ENCODE assay signal across 12 cellular contexts in genomic region chr1:180002437-180002836, GRCh38.
"Had no signal": no experiment of that assay in that cellular context is flagged by ENCODE, and none has a peak within 500 bp of the region (broad histone marks: within the 10 kb centered on the region; RNA-seq: fewer than 3 reads in every experiment).

No MANE protein-coding gene starts in this region.

- H3K27me3 Mint-ChIP-seq: activated CD4-positive, alpha-beta memory T cell treated with anti-CD3 and anti-CD28 coated beads for 36 hours; type B pancreatic cell had no signal

- H3K9me3 Mint-ChIP-seq: natural killer cell, type B pancreatic cell had no signal

- H3K4me1 ChIP-seq: suprapubic skin had no signal

- H3K4me3 ChIP-seq: suprapubic skin had no signal

- H3K4me3 Mint-ChIP-seq: activated CD4-positive, alpha-beta memory T cell treated with anti-CD3 and anti-CD28 coated beads for 36 hours; natural killer cell; type B pancreatic cell had no signal

- H3K9me3 ChIP-seq: suprapubic skin had no signal

- H3K4me1 Mint-ChIP-seq: natural killer cell had no signal

- H3K27ac Mint-ChIP-seq: activated CD4-positive, alpha-beta memory T cell treated with anti-CD3 and anti-CD28 coated beads for 36 hours; natural killer cell; type B pancreatic cell had no signal

- DNase-seq: activated CD4-positive, alpha-beta memory T cell treated with anti-CD3 and anti-CD28 coated beads for 36 hours; activated naive CD4-positive, alpha-beta T cell; cerebellar nuclear complex; foreskin fibroblast; head of caudate nucleus; natural killer cell; nucleus accumbens; right cardiac atrium; stimulated activated naive CD4-positive, alpha-beta T cell had no signal

- H3K36me3 Mint-ChIP-seq: natural killer cell had no signal

- H3K27me3 ChIP-seq: suprapubic skin had no signal

- H3K27ac ChIP-seq: suprapubic skin had no signal

- ATAC-seq: esophagus mucosa, natural killer cell, right cardiac atrium had no signal
